In the genomic region with DNA sequence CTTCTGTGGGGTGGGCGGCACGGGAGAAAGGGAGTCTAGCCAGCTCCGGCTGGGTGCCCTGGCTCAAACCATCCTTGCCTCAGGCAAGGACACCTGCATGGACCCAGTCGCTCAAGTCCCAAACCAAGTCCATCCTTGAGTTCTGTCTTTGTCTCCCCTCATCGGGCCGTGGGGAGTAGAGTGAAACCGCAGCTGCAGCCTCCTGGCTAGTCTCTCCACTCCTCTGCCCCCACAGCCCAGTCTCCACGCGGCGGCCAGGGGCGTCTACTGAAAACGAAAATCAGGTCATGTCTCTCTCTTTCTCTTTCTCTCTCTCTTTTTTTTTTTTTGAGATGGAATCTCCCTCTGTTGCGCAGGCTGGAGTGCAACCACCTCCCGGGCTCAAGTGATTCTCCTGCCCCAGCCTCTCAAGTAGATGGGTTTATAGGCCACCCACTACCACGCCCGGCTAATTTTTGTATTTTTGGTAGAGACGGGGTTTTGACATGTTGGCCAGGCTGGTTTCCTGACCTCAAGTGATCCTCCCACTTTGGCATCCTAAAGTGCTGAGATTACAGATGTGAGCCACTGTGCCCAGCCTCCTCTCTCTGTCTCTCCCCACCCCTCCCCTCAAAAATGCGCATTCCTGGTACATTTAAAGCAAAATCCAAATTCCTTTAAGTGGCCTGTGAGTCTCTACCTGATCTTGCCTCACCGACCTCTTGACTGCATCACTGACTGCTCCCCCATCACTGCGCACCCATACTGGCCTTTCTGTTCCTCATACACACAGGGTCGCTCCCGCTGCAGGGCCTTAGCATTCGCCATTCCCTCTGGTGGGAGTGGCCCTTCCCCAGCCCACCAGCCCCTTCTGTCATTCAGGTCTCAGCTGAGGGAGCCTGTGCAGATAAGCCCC, we compare ENCODE assay signal across 9 cellular contexts. TPM values are rescaled to one million over a fixed set of nuclear protein-coding genes. Genes with fewer than 3 reads are reported as not detected.
DNase-seq lines count a peak whose midpoint lies in the region; ATAC-seq, FAIRE-seq and TF ChIP-seq lines count a peak whose summit lies in the region.
"Had no signal": no experiment of that assay in that cellular context is flagged by ENCODE, and none has a peak within 500 bp of the region (broad histone marks: within the 10 kb centered on the region; RNA-seq: fewer than 3 reads in every experiment).

No MANE protein-coding gene starts in this region.

- H3K36me3 ChIP-seq in Peyer's patch (no peaks in the 10 kb centered on the region), lower lobe of right lung (no peaks in the 10 kb centered on the region), breast epithelium (no peaks in the 10 kb centered on the region), small intestine (ENCODE audit: control insufficient read depth in 2 of 2, insufficient read depth in 2 of 2, low read length in 2 of 2) (no peaks in the 10 kb centered on the region)

- TF ChIP-seq CTCF in GM10266 (IDR thresholded peaks at IDR 0.05; ENCODE audit: control insufficient read depth, insufficient read depth, low read depth, missing control alignments) (no peak), Peyer's patch (IDR thresholded peaks at IDR 0.05) (no peak), lower lobe of right lung (IDR thresholded peaks at IDR 0.05) (no peak), breast epithelium (IDR thresholded peaks at IDR 0.05) (no peak)

- H3K27me3 ChIP-seq in Peyer's patch (no peaks in the 10 kb centered on the region), lower lobe of right lung (ENCODE audit: low read depth) (no peaks in the 10 kb centered on the region), breast epithelium (no peaks in the 10 kb centered on the region), small intestine (ENCODE audit: control insufficient read depth in 2 of 2, insufficient read depth in 2 of 2, low read length in 2 of 2) (no peaks in the 10 kb centered on the region)

- peak; percentile 66 for DNase-seq in GM10266 (ENCODE audit: extremely low spot score)
- DNase-seq in Peyer's patch, result peak in 2 of 3 donors; percentile 65 to 69
- DNase-seq in lower lobe of right lung, result no peak
- no peak for DNase-seq in SKM-1 (lab: John Stamatoyannopoulos, UW; ENCODE audit: unreplicated experiment)
- no peak for DNase-seq in breast epithelium (ENCODE audit: low spot score in 2 of 2)
- DNase-seq in small intestine, result no peak

- intact Hi-C loops in lower lobe of right lung (cut with DNase I), result no loop called here
- intact Hi-C loops in breast epithelium (cut with DNase I; ENCODE audit: low total_unique reads), result no loop called here

- H3K4me1 ChIP-seq in Peyer's patch (peaks cover 0 to 34% (median 25%) of the 10 kb centered on the region in 4 donors), lower lobe of right lung (peaks cover 23% of the 10 kb centered on the region), breast epithelium (no peaks in the 10 kb centered on the region), small intestine (ENCODE audit: control insufficient read depth in 2 of 2, insufficient read depth in 1 of 2, low read depth in 1 of 2, low read length in 1 of 2) (no peaks in the 10 kb centered on the region)

- H3K4me3 ChIP-seq in Peyer's patch (peak overlapping the region in 1 of 4 donors; percentile 19), lower lobe of right lung (no peak overlapping the region), breast epithelium (no peak overlapping the region), small intestine (ENCODE audit: low read depth in 1 of 2, low read length in 2 of 2) (no peak overlapping the region)

- H3K27ac ChIP-seq in Peyer's patch (peak overlapping the region; percentile 47 to 80 (median 66)), lower lobe of right lung (peak overlapping the region; percentile 51), breast epithelium (peak overlapping the region in 1 of 2 donors; percentile 43), small intestine (ENCODE audit: low read depth in 1 of 2, low read length in 1 of 2) (peak overlapping the region in 1 of 2 donors; percentile 78)

- TF ChIP-seq POLR2A in Peyer's patch (IDR thresholded peaks at IDR 0.05) (no peak), breast epithelium (IDR thresholded peaks at IDR 0.05) (no peak)

- no peak for FAIRE-seq in small intestine (lab: Jason Lieb, UNC)

- no peaks in the 10 kb centered on the region for H3K9me3 ChIP-seq in Peyer's patch
- H3K9me3 ChIP-seq in lower lobe of right lung, result no peaks in the 10 kb centered on the region
- H3K9me3 ChIP-seq in breast epithelium, result no peaks in the 10 kb centered on the region
- H3K9me3 ChIP-seq in small intestine (ENCODE audit: control insufficient read depth, low read depth), result no peaks in the 10 kb centered on the region

- ATAC-seq in GM21423 (IDR thresholded peaks at IDR 0.05; ENCODE audit: unreplicated experiment) (peak; percentile 27), lower lobe of right lung (peak in 1 of 2 donors; percentile 32), GM19467 (IDR thresholded peaks at IDR 0.05; ENCODE audit: unreplicated experiment) (no peak)

- 70 to 87% (median 73%) methylated on average over 23 of the region's 23 CpGs for WGBS in small intestine, 3 donors

RNA-seq across cellular contexts. Expression of gene RMI2, which starts 17.7 kb away (rescaled TPM):
- total RNA-seq in Peyer's patch (1 to 10 TPM; 2.3 to 6.6 (median 3.5) TPM), lower lobe of right lung (1.7 TPM), breast epithelium (1 to 10 TPM in 1 of 3 donors, under 1 TPM in 2; 0.16 to 1.6 (median 0.33) TPM)
- polyA plus RNA-seq in small intestine, result 10 to 100 TPM in 1 of 3 donors, 1 to 10 TPM in 2; 1.4 to 14.3 (median 2.9) TPM

RNA-seq across cellular contexts. Expression of gene PRM1, which starts 46.4 kb away (rescaled TPM):
- total RNA-seq in Peyer's patch, result not detected
- total RNA-seq in lower lobe of right lung, result not detected
- total RNA-seq in breast epithelium, result not detected
- not detected for polyA plus RNA-seq in small intestine
- polyA plus RNA-seq: keratinocyte had no signal

RNA-seq across cellular contexts. Expression of gene PRM2, which starts 51.2 kb away (rescaled TPM):
- total RNA-seq in Peyer's patch (not detected), lower lobe of right lung (not detected), breast epithelium (not detected)
- not detected for polyA plus RNA-seq in small intestine
- polyA plus RNA-seq: keratinocyte had no signal

RNA-seq across cellular contexts. Expression of gene PRM3, which starts 54.1 kb away (rescaled TPM):
- not detected for total RNA-seq in Peyer's patch
- total RNA-seq in lower lobe of right lung, result not detected
- total RNA-seq in breast epithelium, result not detected
- polyA plus RNA-seq in small intestine, result not detected
- polyA plus RNA-seq: keratinocyte had no signal

RNA-seq across cellular contexts. Expression of gene TNP2, which starts 58.4 kb away (rescaled TPM):
- not detected for total RNA-seq in Peyer's patch
- not detected for total RNA-seq in lower lobe of right lung
- total RNA-seq in breast epithelium, result not detected
- not detected for polyA plus RNA-seq in small intestine
- polyA plus RNA-seq: keratinocyte had no signal

Comparison
In these comparisons a context has a peak if more than half of its experiments do, and no peak if none do; other contexts are left out.
1. DNase-seq: peak in GM10266 (single experiment) and Peyer's patch (2 of 3); none in lower lobe of right lung (single experiment), SKM-1 (single experiment), breast epithelium (0 of 2) and small intestine (single experiment).